ENCODE assay signal across 1 cellular context in the genomic region with DNA sequence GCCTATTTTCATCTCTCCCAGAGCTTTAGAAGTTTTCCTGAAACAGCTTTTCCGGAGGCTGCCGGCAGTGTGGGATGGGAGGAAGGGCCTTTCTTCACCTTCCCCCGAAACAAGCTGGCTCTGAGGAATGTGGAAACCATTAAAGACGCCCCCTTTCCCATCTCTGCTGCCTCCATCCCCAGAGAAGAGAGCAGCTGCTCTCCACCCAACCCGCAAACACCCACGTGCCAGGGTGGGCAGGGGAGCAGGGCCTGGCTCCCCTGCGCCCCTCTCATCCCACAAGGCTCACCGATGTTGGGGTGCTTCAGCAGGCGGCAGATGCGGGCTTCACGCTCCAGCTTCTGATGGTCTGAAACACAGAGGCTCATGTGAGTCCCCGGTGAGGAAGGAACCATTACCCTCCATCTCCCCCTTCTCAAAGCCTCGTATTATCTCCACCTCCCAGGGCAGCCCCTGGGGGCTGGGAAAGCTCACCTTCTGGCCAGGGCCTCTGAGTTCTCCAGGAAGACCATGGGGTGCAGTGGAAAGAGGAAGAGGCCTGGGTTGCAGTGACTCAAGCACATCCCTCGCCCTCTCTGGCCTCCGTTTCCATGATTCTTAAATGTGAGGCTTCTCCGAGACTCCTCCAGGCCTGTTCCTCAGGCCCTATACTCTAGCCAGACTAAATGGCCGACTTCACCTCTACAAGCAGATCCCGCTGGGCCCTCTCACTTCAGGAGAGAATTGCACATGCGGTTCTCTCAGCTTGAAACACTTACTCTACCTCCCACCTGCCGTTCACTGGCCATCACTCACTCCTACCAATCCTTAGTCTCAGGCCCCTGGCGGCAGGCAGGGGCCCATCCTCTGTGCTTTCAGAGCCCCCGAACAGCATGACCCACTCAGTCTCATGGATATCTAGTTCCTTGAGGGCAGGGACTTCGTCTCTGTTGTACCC.
TF ChIP-seq lines count a peak whose summit lies in the region.

No MANE protein-coding gene starts in this region.

TF ChIP-seq in SK-N-SH treated with all-trans-retinoic acid at 6 μM for 48 hours, 23 proteins besides CTCF, POLR2A, EP300 and RAD21 (continued from another document):
- TF ChIP-seq, protein P1, sequence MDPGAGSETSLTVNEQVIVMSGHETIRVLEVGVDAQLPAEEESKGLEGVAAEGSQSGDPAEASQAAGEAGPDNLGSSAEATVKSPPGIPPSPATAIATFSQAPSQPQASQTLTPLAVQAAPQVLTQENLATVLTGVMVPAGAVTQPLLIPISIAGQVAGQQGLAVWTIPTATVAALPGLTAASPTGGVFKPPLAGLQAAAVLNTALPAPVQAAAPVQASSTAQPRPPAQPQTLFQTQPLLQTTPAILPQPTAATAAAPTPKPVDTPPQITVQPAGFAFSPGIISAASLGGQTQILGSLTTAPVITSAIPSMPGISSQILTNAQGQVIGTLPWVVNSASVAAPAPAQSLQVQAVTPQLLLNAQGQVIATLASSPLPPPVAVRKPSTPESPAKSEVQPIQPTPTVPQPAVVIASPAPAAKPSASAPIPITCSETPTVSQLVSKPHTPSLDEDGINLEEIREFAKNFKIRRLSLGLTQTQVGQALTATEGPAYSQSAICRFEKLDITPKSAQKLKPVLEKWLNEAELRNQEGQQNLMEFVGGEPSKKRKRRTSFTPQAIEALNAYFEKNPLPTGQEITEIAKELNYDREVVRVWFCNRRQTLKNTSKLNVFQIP (CRISPR knock-in tag; IDR thresholded peaks at IDR 0.05; ENCODE audit: borderline replicate concordance, low read depth): no peak
- TF ChIP-seq, protein P2, sequence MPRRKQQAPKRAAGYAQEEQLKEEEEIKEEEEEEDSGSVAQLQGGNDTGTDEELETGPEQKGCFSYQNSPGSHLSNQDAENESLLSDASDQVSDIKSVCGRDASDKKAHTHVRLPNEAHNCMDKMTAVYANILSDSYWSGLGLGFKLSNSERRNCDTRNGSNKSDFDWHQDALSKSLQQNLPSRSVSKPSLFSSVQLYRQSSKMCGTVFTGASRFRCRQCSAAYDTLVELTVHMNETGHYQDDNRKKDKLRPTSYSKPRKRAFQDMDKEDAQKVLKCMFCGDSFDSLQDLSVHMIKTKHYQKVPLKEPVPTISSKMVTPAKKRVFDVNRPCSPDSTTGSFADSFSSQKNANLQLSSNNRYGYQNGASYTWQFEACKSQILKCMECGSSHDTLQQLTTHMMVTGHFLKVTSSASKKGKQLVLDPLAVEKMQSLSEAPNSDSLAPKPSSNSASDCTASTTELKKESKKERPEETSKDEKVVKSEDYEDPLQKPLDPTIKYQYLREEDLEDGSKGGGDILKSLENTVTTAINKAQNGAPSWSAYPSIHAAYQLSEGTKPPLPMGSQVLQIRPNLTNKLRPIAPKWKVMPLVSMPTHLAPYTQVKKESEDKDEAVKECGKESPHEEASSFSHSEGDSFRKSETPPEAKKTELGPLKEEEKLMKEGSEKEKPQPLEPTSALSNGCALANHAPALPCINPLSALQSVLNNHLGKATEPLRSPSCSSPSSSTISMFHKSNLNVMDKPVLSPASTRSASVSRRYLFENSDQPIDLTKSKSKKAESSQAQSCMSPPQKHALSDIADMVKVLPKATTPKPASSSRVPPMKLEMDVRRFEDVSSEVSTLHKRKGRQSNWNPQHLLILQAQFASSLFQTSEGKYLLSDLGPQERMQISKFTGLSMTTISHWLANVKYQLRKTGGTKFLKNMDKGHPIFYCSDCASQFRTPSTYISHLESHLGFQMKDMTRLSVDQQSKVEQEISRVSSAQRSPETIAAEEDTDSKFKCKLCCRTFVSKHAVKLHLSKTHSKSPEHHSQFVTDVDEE (CRISPR knock-in tag; IDR thresholded peaks at IDR 0.05): no peak
- TF ChIP-seq ZC3H10 (CRISPR knock-in tag; IDR thresholded peaks at IDR 0.05): no peak
- TF ChIP-seq TCF4 (CRISPR knock-in tag; IDR thresholded peaks at IDR 0.05; ENCODE audit: borderline replicate concordance): no peak
- no peak for TF ChIP-seq ZFP30 (CRISPR knock-in tag; IDR thresholded peaks at IDR 0.05)
- no peak for TF ChIP-seq PPARA (CRISPR knock-in tag; IDR thresholded peaks at IDR 0.05; ENCODE audit: borderline replicate concordance)
TF ChIP-seq in SK-N-SH treated with all-trans-retinoic acid at 6 μM for 48 hours: peak in this region for 0.
